ENCODE assay signal across 4 cellular contexts in the genomic region with DNA sequence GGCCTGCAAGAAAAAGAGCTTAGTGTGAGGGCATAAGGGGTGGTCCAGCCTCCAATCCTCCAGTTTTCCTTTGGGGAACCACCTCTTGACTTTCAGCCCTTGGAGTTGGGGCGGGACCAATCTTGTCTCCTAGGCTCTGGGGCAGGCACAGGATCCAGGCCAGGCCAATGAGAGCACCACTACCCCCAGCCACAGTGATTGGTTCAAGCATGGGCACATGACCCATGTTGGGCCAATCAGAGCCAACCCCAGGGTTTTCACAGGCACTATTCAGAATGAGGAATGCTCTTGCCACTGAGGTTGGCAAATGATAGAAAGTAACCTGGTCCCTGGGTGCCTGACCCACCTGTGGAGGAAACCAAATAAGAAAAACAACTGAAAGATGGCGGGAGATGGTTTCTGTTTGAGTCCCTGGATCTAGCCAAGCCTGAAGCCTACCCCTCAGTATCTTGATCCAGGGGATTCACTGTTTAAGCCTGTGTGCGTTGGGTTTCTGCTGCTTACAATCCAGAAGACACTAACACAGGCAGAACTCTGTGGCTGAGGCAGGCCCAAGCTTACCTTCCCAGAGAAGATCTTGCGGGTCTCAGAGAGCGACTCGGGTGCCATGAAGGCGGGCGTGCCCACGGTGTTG.
TF ChIP-seq lines count a peak whose summit lies in the region.

No MANE protein-coding gene starts in this region.

TF ChIP-seq in SK-N-SH, 30 proteins besides CTCF, POLR2A, EP300 and RAD21:
- TF ChIP-seq, protein P1, sequence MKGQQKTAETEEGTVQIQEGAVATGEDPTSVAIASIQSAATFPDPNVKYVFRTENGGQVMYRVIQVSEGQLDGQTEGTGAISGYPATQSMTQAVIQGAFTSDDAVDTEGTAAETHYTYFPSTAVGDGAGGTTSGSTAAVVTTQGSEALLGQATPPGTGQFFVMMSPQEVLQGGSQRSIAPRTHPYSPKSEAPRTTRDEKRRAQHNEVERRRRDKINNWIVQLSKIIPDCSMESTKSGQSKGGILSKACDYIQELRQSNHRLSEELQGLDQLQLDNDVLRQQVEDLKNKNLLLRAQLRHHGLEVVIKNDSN (IDR thresholded peaks at IDR 0.05; ENCODE audit: borderline replicate concordance, low read depth) = peak; percentile 47; the same call in 1 of the 2 replicates
- no peak for TF ChIP-seq MEF2A (IDR thresholded peaks at IDR 0.05; ENCODE audit: borderline replicate concordance, low read depth)

TF ChIP-seq in SK-N-SH treated with all-trans-retinoic acid at 6 μM for 48 hours, 23 proteins besides CTCF, POLR2A, EP300 and RAD21:
- TF ChIP-seq ZC3H10 (CRISPR knock-in tag; IDR thresholded peaks at IDR 0.05) = no peak
- TF ChIP-seq, protein P2, sequence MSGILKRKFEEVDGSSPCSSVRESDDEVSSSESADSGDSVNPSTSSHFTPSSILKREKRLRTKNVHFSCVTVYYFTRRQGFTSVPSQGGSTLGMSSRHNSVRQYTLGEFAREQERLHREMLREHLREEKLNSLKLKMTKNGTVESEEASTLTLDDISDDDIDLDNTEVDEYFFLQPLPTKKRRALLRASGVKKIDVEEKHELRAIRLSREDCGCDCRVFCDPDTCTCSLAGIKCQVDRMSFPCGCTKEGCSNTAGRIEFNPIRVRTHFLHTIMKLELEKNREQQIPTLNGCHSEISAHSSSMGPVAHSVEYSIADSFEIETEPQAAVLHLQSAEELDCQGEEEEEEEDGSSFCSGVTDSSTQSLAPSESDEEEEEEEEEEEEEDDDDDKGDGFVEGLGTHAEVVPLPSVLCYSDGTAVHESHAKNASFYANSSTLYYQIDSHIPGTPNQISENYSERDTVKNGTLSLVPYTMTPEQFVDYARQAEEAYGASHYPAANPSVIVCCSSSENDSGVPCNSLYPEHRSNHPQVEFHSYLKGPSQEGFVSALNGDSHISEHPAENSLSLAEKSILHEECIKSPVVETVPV (CRISPR knock-in tag; IDR thresholded peaks at IDR 0.05) = no peak
- no peak for TF ChIP-seq TSHZ2 (CRISPR knock-in tag; IDR thresholded peaks at IDR 0.05)
- no peak for TF ChIP-seq ESRRG (CRISPR knock-in tag; IDR thresholded peaks at IDR 0.05)
- TF ChIP-seq ZFP30 (CRISPR knock-in tag; IDR thresholded peaks at IDR 0.05) = no peak
- TF ChIP-seq RARB (CRISPR knock-in tag; IDR thresholded peaks at IDR 0.05) = no peak

TF ChIP-seq in Ishikawa, 13 proteins besides CTCF, POLR2A, EP300 and RAD21:
- TF ChIP-seq NFIC (IDR thresholded peaks at IDR 0.05) (no peak), ZBTB7A (IDR thresholded peaks at IDR 0.05; ENCODE audit: low read depth) (no peak), FOXM1 (IDR thresholded peaks at IDR 0.05; ENCODE audit: borderline replicate concordance, low read depth) (no peak), CREB1 (IDR thresholded peaks at IDR 0.05; ENCODE audit: low read depth) (no peak), MAX (IDR thresholded peaks at IDR 0.05) (no peak), YY1 (IDR thresholded peaks at IDR 0.05; ENCODE audit: low read depth) (no peak), CEBPB (IDR thresholded peaks at IDR 0.05) (no peak)
- TF ChIP-seq, protein P1 (IDR thresholded peaks at IDR 0.05) = peak; percentile 90

TF ChIP-seq in GM12878, 131 proteins besides CTCF, POLR2A, EP300 and RAD21:
- TF ChIP-seq, protein P1 (IDR thresholded peaks at IDR 0.05; ENCODE audit: borderline replicate concordance, extremely low read length, insufficient read depth, low read depth, low read length) = peak; percentile 61
- TF ChIP-seq POLR2AphosphoS5 (IDR thresholded peaks at IDR 0.05; ENCODE audit: low read length) (no peak), MYB (IDR thresholded peaks at IDR 0.05; ENCODE audit: borderline replicate concordance, low read depth, low read length) (no peak)
